ENCODE assay signal across 1 cellular context in genomic region chr16:30984669-30985400, GRCh38.
TF ChIP-seq lines count a peak whose summit lies in the region.

HSD3B7 (plus strand) TSS chr16:30985207; CDS start chr16:30985659, 452 bp downstream.

TF ChIP-seq in HepG2, 621 proteins besides CTCF, POLR2A, EP300 and RAD21 (continued from another document and continues in another):
- TF ChIP-seq, protein P1, sequence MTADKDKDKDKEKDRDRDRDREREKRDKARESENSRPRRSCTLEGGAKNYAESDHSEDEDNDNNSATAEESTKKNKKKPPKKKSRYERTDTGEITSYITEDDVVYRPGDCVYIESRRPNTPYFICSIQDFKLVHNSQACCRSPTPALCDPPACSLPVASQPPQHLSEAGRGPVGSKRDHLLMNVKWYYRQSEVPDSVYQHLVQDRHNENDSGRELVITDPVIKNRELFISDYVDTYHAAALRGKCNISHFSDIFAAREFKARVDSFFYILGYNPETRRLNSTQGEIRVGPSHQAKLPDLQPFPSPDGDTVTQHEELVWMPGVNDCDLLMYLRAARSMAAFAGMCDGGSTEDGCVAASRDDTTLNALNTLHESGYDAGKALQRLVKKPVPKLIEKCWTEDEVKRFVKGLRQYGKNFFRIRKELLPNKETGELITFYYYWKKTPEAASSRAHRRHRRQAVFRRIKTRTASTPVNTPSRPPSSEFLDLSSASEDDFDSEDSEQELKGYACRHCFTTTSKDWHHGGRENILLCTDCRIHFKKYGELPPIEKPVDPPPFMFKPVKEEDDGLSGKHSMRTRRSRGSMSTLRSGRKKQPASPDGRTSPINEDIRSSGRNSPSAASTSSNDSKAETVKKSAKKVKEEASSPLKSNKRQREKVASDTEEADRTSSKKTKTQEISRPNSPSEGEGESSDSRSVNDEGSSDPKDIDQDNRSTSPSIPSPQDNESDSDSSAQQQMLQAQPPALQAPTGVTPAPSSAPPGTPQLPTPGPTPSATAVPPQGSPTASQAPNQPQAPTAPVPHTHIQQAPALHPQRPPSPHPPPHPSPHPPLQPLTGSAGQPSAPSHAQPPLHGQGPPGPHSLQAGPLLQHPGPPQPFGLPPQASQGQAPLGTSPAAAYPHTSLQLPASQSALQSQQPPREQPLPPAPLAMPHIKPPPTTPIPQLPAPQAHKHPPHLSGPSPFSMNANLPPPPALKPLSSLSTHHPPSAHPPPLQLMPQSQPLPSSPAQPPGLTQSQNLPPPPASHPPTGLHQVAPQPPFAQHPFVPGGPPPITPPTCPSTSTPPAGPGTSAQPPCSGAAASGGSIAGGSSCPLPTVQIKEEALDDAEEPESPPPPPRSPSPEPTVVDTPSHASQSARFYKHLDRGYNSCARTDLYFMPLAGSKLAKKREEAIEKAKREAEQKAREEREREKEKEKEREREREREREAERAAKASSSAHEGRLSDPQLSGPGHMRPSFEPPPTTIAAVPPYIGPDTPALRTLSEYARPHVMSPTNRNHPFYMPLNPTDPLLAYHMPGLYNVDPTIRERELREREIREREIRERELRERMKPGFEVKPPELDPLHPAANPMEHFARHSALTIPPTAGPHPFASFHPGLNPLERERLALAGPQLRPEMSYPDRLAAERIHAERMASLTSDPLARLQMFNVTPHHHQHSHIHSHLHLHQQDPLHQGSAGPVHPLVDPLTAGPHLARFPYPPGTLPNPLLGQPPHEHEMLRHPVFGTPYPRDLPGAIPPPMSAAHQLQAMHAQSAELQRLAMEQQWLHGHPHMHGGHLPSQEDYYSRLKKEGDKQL (CRISPR knock-in tag; IDR thresholded peaks at IDR 0.05; ENCODE audit: low read depth) = no peak
- TF ChIP-seq NR2F1 (CRISPR knock-in tag; IDR thresholded peaks at IDR 0.05) = no peak
- no peak for TF ChIP-seq CHD4 (IDR thresholded peaks at IDR 0.05; ENCODE audit: borderline replicate concordance, low read length)
- no peak for TF ChIP-seq JUNB (CRISPR knock-in tag; IDR thresholded peaks at IDR 0.05; ENCODE audit: borderline replicate concordance)
- TF ChIP-seq ZNF367 (CRISPR knock-in tag; IDR thresholded peaks at IDR 0.05; ENCODE audit: borderline replicate concordance) = no peak
- TF ChIP-seq SP5 (CRISPR knock-in tag; IDR thresholded peaks at IDR 0.05; ENCODE audit: borderline replicate concordance, low read depth) = peak; percentile 75
- no peak for TF ChIP-seq TEAD2 (CRISPR knock-in tag; IDR thresholded peaks at IDR 0.05)
- TF ChIP-seq ZNF260 (CRISPR knock-in tag; IDR thresholded peaks at IDR 0.05; ENCODE audit: borderline replicate concordance, low read depth) = no peak; the same call in 1 of the 2 replicates
- TF ChIP-seq BRCA1 (CRISPR knock-in tag; IDR thresholded peaks at IDR 0.05) = 0 out of 2 replicates have a peak, but pooled peaks have one; percentile 6
- no peak for TF ChIP-seq ZNF839 (CRISPR knock-in tag; IDR thresholded peaks at IDR 0.05; ENCODE audit: borderline replicate concordance)
- no peak for TF ChIP-seq FOXC1 (CRISPR knock-in tag; IDR thresholded peaks at IDR 0.05; ENCODE audit: borderline replicate concordance)
- peak; percentile 83; the same call in 1 of the 2 replicates for TF ChIP-seq ZNF569 (CRISPR knock-in tag; IDR thresholded peaks at IDR 0.05; ENCODE audit: borderline replicate concordance)
- TF ChIP-seq ZNF34 (CRISPR knock-in tag; IDR thresholded peaks at IDR 0.05; ENCODE audit: borderline replicate concordance) = no peak
- TF ChIP-seq ZNF639 (CRISPR knock-in tag; conservative IDR thresholded peaks at IDR 0.05) = peak; percentile 77
- TF ChIP-seq MAZ (IDR thresholded peaks at IDR 0.05; ENCODE audit: borderline replicate concordance, low read depth, low read length) = peak; percentile 97
- TF ChIP-seq MAZ (CRISPR knock-in tag; IDR thresholded peaks at IDR 0.05; ENCODE audit: low read depth) = peak; percentile 95; the same call in 1 of the 2 replicates
- peak; percentile 50; the same call in 1 of the 2 replicates for TF ChIP-seq ZNF225 (CRISPR knock-in tag; IDR thresholded peaks at IDR 0.05)
- TF ChIP-seq MIXL1 (CRISPR knock-in tag; IDR thresholded peaks at IDR 0.05) = 0 out of 2 replicates have a peak, but pooled peaks have one; percentile 24
- TF ChIP-seq BORCS8-MEF2B (CRISPR knock-in tag; IDR thresholded peaks at IDR 0.05) = no peak; the same call in 1 of the 2 replicates
- no peak; the same call in 1 of the 2 replicates for TF ChIP-seq TMF1 (CRISPR knock-in tag; IDR thresholded peaks at IDR 0.05; ENCODE audit: low read depth)
- TF ChIP-seq, protein P2, sequence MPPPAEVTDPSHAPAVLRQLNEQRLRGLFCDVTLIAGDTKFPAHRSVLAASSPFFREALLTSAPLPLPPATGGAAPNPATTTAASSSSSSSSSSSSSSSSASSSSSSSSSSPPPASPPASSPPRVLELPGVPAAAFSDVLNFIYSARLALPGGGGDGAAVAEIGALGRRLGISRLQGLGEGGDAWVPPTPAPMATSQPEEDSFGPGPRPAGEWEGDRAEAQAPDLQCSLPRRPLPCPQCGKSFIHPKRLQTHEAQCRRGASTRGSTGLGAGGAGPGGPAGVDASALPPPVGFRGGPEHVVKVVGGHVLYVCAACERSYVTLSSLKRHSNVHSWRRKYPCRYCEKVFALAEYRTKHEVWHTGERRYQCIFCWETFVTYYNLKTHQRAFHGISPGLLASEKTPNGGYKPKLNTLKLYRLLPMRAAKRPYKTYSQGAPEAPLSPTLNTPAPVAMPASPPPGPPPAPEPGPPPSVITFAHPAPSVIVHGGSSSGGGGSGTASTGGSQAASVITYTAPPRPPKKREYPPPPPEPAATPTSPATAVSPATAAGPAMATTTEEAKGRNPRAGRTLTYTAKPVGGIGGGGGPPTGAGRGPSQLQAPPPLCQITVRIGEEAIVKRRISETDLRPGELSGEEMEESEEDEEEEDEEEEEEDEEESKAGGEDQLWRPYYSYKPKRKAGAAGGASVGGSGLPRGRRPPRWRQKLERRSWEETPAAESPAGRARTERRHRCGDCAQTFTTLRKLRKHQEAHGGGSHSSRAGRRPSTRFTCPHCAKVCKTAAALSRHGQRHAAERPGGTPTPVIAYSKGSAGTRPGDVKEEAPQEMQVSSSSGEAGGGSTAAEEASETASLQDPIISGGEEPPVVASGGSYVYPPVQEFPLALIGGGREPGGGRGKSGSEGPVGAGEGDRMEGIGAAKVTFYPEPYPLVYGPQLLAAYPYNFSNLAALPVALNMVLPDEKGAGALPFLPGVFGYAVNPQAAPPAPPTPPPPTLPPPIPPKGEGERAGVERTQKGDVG (CRISPR knock-in tag; IDR thresholded peaks at IDR 0.05; ENCODE audit: borderline replicate concordance) = no peak; the same call in none of the 2 replicates
- TF ChIP-seq, protein P3, sequence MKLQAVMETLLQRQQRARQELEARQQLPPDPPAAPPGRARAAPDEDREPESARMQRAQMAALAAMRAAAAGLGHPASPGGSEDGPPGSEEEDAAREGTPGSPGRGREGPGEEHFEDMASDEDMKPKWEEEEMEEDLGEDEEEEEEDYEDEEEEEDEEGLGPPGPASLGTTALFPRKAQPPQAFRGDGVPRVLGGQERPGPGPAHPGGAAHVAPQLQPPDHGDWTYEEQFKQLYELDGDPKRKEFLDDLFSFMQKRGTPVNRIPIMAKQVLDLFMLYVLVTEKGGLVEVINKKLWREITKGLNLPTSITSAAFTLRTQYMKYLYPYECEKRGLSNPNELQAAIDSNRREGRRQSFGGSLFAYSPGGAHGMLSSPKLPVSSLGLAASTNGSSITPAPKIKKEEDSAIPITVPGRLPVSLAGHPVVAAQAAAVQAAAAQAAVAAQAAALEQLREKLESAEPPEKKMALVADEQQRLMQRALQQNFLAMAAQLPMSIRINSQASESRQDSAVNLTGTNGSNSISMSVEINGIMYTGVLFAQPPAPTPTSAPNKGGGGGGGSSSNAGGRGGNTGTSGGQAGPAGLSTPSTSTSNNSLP (IDR thresholded peaks at IDR 0.05; ENCODE audit: low read depth, low read length) = no peak
- TF ChIP-seq ZNF7 (CRISPR knock-in tag; IDR thresholded peaks at IDR 0.05) = no peak; the same call in 1 of the 2 replicates
- no peak for TF ChIP-seq NR2F6 (IDR thresholded peaks at IDR 0.05)
- TF ChIP-seq NR2F6 (CRISPR knock-in tag; IDR thresholded peaks at IDR 0.05) = peak; percentile 37; the same call in 1 of the 2 replicates
- no peak for TF ChIP-seq MAFF (IDR thresholded peaks at IDR 0.05; ENCODE audit: low read depth, low read length)
- no peak for TF ChIP-seq DPF2 (CRISPR knock-in tag; IDR thresholded peaks at IDR 0.05; ENCODE audit: borderline replicate concordance, low read depth)
- TF ChIP-seq POLR2AphosphoS2 (IDR thresholded peaks at IDR 0.05; ENCODE audit: low read depth, low read length) = no peak
- 0 out of 2 replicates have a peak, but pooled peaks have one; percentile 6 for TF ChIP-seq ZNF138 (CRISPR knock-in tag; IDR thresholded peaks at IDR 0.05; ENCODE audit: low read depth)
- TF ChIP-seq ZBTB10 (CRISPR knock-in tag; IDR thresholded peaks at IDR 0.05; ENCODE audit: borderline replicate concordance) = no peak
- peak; percentile 56; the same call in 1 of the 2 replicates for TF ChIP-seq ZNF614 (CRISPR knock-in tag; IDR thresholded peaks at IDR 0.05; ENCODE audit: borderline replicate concordance)
- no peak for TF ChIP-seq ZNF75D (CRISPR knock-in tag; IDR thresholded peaks at IDR 0.05; ENCODE audit: borderline replicate concordance)
- peak; percentile 78 for TF ChIP-seq MXD3 (CRISPR knock-in tag; IDR thresholded peaks at IDR 0.05)
- no peak for TF ChIP-seq ZNF512B (CRISPR knock-in tag; IDR thresholded peaks at IDR 0.05; ENCODE audit: borderline replicate concordance)
- TF ChIP-seq PTBP1 (IDR thresholded peaks at IDR 0.05; ENCODE audit: low read depth, low read length, poor library complexity, severe bottlenecking) = peak; percentile 81
- TF ChIP-seq, protein P4, sequence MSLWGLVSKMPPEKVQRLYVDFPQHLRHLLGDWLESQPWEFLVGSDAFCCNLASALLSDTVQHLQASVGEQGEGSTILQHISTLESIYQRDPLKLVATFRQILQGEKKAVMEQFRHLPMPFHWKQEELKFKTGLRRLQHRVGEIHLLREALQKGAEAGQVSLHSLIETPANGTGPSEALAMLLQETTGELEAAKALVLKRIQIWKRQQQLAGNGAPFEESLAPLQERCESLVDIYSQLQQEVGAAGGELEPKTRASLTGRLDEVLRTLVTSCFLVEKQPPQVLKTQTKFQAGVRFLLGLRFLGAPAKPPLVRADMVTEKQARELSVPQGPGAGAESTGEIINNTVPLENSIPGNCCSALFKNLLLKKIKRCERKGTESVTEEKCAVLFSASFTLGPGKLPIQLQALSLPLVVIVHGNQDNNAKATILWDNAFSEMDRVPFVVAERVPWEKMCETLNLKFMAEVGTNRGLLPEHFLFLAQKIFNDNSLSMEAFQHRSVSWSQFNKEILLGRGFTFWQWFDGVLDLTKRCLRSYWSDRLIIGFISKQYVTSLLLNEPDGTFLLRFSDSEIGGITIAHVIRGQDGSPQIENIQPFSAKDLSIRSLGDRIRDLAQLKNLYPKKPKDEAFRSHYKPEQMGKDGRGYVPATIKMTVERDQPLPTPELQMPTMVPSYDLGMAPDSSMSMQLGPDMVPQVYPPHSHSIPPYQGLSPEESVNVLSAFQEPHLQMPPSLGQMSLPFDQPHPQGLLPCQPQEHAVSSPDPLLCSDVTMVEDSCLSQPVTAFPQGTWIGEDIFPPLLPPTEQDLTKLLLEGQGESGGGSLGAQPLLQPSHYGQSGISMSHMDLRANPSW (CRISPR knock-in tag; IDR thresholded peaks at IDR 0.05; ENCODE audit: borderline replicate concordance) = 0 out of 2 replicates have a peak, but pooled peaks have one; percentile 63
- TF ChIP-seq ZNF790 (CRISPR knock-in tag; IDR thresholded peaks at IDR 0.05; ENCODE audit: borderline replicate concordance) = 0 out of 2 replicates have a peak, but pooled peaks have one; percentile 68
